ENCODE assay signal across 24 cellular contexts in genomic region chr6:168883410-168884049, GRCh38.
A peak's percentile ranks its signal among the peaks of the same experiment; 100 is the strongest.
DNase-seq lines count a peak whose midpoint lies in the region; ATAC-seq, FAIRE-seq and TF ChIP-seq lines count a peak whose summit lies in the region.
"Had no signal": no experiment of that assay in that cellular context is flagged by ENCODE, and none has a peak within 500 bp of the region (broad histone marks: within the 10 kb centered on the region; RNA-seq: fewer than 3 reads in every experiment).

No MANE protein-coding gene starts in this region.

- H4K20me1 ChIP-seq in BLaER1 treated with 17β-estradiol and CSF1 and Interleukin-3, amounts not matched to agents 10 nM and 100 nM, result peaks cover 0 to 6% (median 0%) of the 10 kb centered on the region in 11 experiments; a peak in 1 of 22 replicates

- H3K36me3 ChIP-seq in BLaER1 treated with 17β-estradiol and CSF1 and Interleukin-3, amounts not matched to agents 10 nM and 100 nM, result no peaks in the 10 kb centered on the region
- H3K36me3 ChIP-seq: neural progenitor cell, tibial artery had no signal

- no peaks in the 10 kb centered on the region for H3K27me3 ChIP-seq in BLaER1 treated with 17β-estradiol and CSF1 and Interleukin-3, amounts not matched to agents 10 nM and 100 nM

- no peak for FAIRE-seq in H54 (lab: Jason Lieb, UNC)
- FAIRE-seq: A549, colon, GM12891, islet of Langerhans, RCC 7860 had no signal

- no peak for ATAC-seq in T-helper 17 cell
- ATAC-seq in naive B cell (ENCODE audit: low read depth in 2 of 2), result no peak

- peaks cover 0 to 8% (median 6%) of the 10 kb centered on the region in 10 experiments; a peak in 13 of 20 replicates for H3K4me1 ChIP-seq in BLaER1 treated with 17β-estradiol and CSF1 and Interleukin-3, amounts not matched to agents 10 nM and 100 nM
- H3K4me1 ChIP-seq: A549, neural progenitor cell had no signal

- TF ChIP-seq POLR2A in H54 (IDR thresholded peaks at IDR 0.05; ENCODE audit: low read depth, low read length), result no peak

- H3K9ac ChIP-seq in BLaER1 treated with 17β-estradiol and CSF1 and Interleukin-3, amounts not matched to agents 10 nM and 100 nM, result no peak overlapping the region
- H3K9ac ChIP-seq: neural progenitor cell had no signal

- no peaks in the 10 kb centered on the region for H3K36me3 Mint-ChIP-seq in activated CD4-positive, alpha-beta memory T cell treated with anti-CD3 and anti-CD28 coated beads, Interleukin-2, amount 10 ng/mL, durations not matched to agents 7 days and 5 days (ENCODE audit: low read depth)
- no peaks in the 10 kb centered on the region for H3K36me3 Mint-ChIP-seq in activated CD4-positive, alpha-beta memory T cell treated with anti-CD3 and anti-CD28 coated beads for 36 hours
- H3K36me3 Mint-ChIP-seq in T-helper 17 cell (ENCODE audit: low read depth) (no peaks in the 10 kb centered on the region), naive B cell (no peaks in the 10 kb centered on the region)
- H3K36me3 Mint-ChIP-seq: neural progenitor cell, WTC11 had no signal

- H3K4me3 ChIP-seq in BLaER1 treated with 17β-estradiol and CSF1 and Interleukin-3, amounts not matched to agents 10 nM and 100 nM, result no peak overlapping the region
- H3K4me3 ChIP-seq: A549, neural progenitor cell had no signal

- H3K4me1 Mint-ChIP-seq in activated CD4-positive, alpha-beta memory T cell treated with anti-CD3 and anti-CD28 coated beads, Interleukin-2, amount 10 ng/mL, durations not matched to agents 7 days and 5 days, result peaks cover 10% of the 10 kb centered on the region
- peaks cover 12% of the 10 kb centered on the region for H3K4me1 Mint-ChIP-seq in activated CD4-positive, alpha-beta memory T cell treated with anti-CD3 and anti-CD28 coated beads for 36 hours (ENCODE audit: low read depth)
- H3K4me1 Mint-ChIP-seq in T-helper 17 cell, result peaks cover 10% of the 10 kb centered on the region
- H3K4me1 Mint-ChIP-seq in naive B cell, result peaks cover 6 to 9% (median 8%) of the 10 kb centered on the region in 3 donors
- H3K4me1 Mint-ChIP-seq: neural progenitor cell had no signal

- CTCF ChIA-PET in activated CD4-positive, alpha-beta memory T cell treated with anti-CD3 and anti-CD28 coated beads, Interleukin-2, amount 10 ng/mL, durations not matched to agents 7 days and 5 days (lab: Charles Lee), result interaction anchor here (1.9 kb wide), 1 partner anchor 513 kb away, joined by 8 read pairs; no protein-coding TSS in a partner anchor
- CTCF ChIA-PET in activated CD4-positive, alpha-beta memory T cell treated with anti-CD3 and anti-CD28 coated beads for 36 hours (lab: Charles Lee), result interaction anchor here (1.2 kb wide), 1 partner anchor 513 kb away, joined by 8 read pairs; no protein-coding TSS in a partner anchor

- no peak for DNase-seq in activated CD4-positive, alpha-beta memory T cell treated with anti-CD3 and anti-CD28 coated beads, Interleukin-2, amount 10 ng/mL, durations not matched to agents 7 days and 5 days
- DNase-seq in activated CD4-positive, alpha-beta memory T cell treated with anti-CD3 and anti-CD28 coated beads for 36 hours, result no peak
- DNase-seq in T-helper 17 cell, result no peak
- no peak for DNase-seq in naive B cell
- DNase-seq in NCI-H524 treated with DMSO at 0.1 percent for 48 hours (lab: John Stamatoyannopoulos, UW), result no peak
- no peak for DNase-seq in SIG-M5 treated with dmso at 0.1 percent for 504 hours (lab: John Stamatoyannopoulos, UW; ENCODE audit: unreplicated experiment)
- DNase-seq in H54 (ENCODE audit: insufficient read length, low spot score), result no peak
- DNase-seq: activated CD4-positive, alpha-beta T cell treated with anti-CD3 and anti-CD28 coated beads, Interleukin-2, amount 50 U/mL, for 48 hours; activated naive CD4-positive, alpha-beta T cell treated with Interleukin-2 at 50 U/mL for 16 hours; effector CD4-positive, alpha-beta T cell; NCI-H146; NCI-H2107; NCI-H345; right cardiac atrium; SHP77 treated with DMSO at 0.1 percent for 48 hours; tibial artery had no signal

- intact Hi-C loops in activated CD4-positive, alpha-beta memory T cell treated with anti-CD3 and anti-CD28 coated beads for 36 hours (cut with micrococcal nuclease), result no loop called here

- no peak overlapping the region for H3K4me3 Mint-ChIP-seq in activated CD4-positive, alpha-beta memory T cell treated with anti-CD3 and anti-CD28 coated beads, Interleukin-2, amount 10 ng/mL, durations not matched to agents 7 days and 5 days
- no peak overlapping the region for H3K4me3 Mint-ChIP-seq in activated CD4-positive, alpha-beta memory T cell treated with anti-CD3 and anti-CD28 coated beads for 36 hours
- H3K4me3 Mint-ChIP-seq in T-helper 17 cell (peak overlapping the region; percentile 86), naive B cell (peak overlapping the region in 6 of 8 donors; percentile 78 to 92 (median 90))
- H3K4me3 Mint-ChIP-seq: neural progenitor cell, WTC11 had no signal

- peak overlapping the region; percentile 87 for H3K27ac Mint-ChIP-seq in activated CD4-positive, alpha-beta memory T cell treated with anti-CD3 and anti-CD28 coated beads, Interleukin-2, amount 10 ng/mL, durations not matched to agents 7 days and 5 days
- no peak overlapping the region for H3K27ac Mint-ChIP-seq in activated CD4-positive, alpha-beta memory T cell treated with anti-CD3 and anti-CD28 coated beads for 36 hours
- H3K27ac Mint-ChIP-seq in T-helper 17 cell (peak overlapping the region; percentile 92), naive B cell (no peak overlapping the region)
- H3K27ac Mint-ChIP-seq: neural progenitor cell, WTC11 had no signal

- peaks cover 8% of the 10 kb centered on the region for H3K27me3 Mint-ChIP-seq in activated CD4-positive, alpha-beta memory T cell treated with anti-CD3 and anti-CD28 coated beads, Interleukin-2, amount 10 ng/mL, durations not matched to agents 7 days and 5 days
- H3K27me3 Mint-ChIP-seq in activated CD4-positive, alpha-beta memory T cell treated with anti-CD3 and anti-CD28 coated beads for 36 hours, result no peaks in the 10 kb centered on the region
- H3K27me3 Mint-ChIP-seq in T-helper 17 cell (no peaks in the 10 kb centered on the region), naive B cell (peaks cover 3 to 10% (median 7%) of the 10 kb centered on the region in 3 donors)

- peak overlapping the region in 10 of 11 experiments; percentile 59 to 81 (median 72); a peak in 16 of 22 replicates for H3K4me2 ChIP-seq in BLaER1 treated with 17β-estradiol and CSF1 and Interleukin-3, amounts not matched to agents 10 nM and 100 nM
- H3K4me2 ChIP-seq: neural progenitor cell had no signal

- H3K9me3 Mint-ChIP-seq in activated CD4-positive, alpha-beta memory T cell treated with anti-CD3 and anti-CD28 coated beads, Interleukin-2, amount 10 ng/mL, durations not matched to agents 7 days and 5 days, result no peaks in the 10 kb centered on the region
- no peaks in the 10 kb centered on the region for H3K9me3 Mint-ChIP-seq in activated CD4-positive, alpha-beta memory T cell treated with anti-CD3 and anti-CD28 coated beads for 36 hours
- H3K9me3 Mint-ChIP-seq in naive B cell, result no peaks in the 10 kb centered on the region
- H3K9me3 Mint-ChIP-seq: neural progenitor cell, WTC11 had no signal

- POLR2A ChIA-PET in activated CD4-positive, alpha-beta memory T cell treated with anti-CD3 and anti-CD28 coated beads, Interleukin-2, amount 10 ng/mL, durations not matched to agents 7 days and 5 days (lab: Charles Lee), result no interaction called here
- POLR2A ChIA-PET in activated CD4-positive, alpha-beta memory T cell treated with anti-CD3 and anti-CD28 coated beads for 36 hours (lab: Charles Lee), result no interaction called here

- no peaks in the 10 kb centered on the region for H3K9me3 ChIP-seq in BLaER1 treated with 17β-estradiol and CSF1 and Interleukin-3, amounts not matched to agents 10 nM and 100 nM (replicated peaks in 1 of 11)
- no peaks in the 10 kb centered on the region for H3K9me3 ChIP-seq in T-helper 17 cell (ENCODE audit: control insufficient read depth, low read length, poor library complexity, severe bottlenecking)
- H3K9me3 ChIP-seq: A549, tibial artery had no signal

- H3K27ac ChIP-seq in BLaER1 treated with 17β-estradiol and CSF1 and Interleukin-3, amounts not matched to agents 10 nM and 100 nM, result no peak overlapping the region
- H3K27ac ChIP-seq: A549, neural progenitor cell, tibial artery had no signal

Comparison
In these comparisons a context has a peak if more than half of its experiments do, and no peak if none do; other contexts are left out.
1. H3K27ac Mint-ChIP-seq: peak in activated CD4-positive, alpha-beta memory T cell treated with anti-CD3 and anti-CD28 coated beads, Interleukin-2, amount 10 ng/mL, durations not matched to agents 7 days and 5 days (single experiment) and T-helper 17 cell (single experiment); none in activated CD4-positive, alpha-beta memory T cell treated with anti-CD3 and anti-CD28 coated beads for 36 hours (single experiment) and naive B cell (0 of 6).
2. H3K4me3 Mint-ChIP-seq: peak in T-helper 17 cell (single experiment) and naive B cell (6 of 8); none in activated CD4-positive, alpha-beta memory T cell treated with anti-CD3 and anti-CD28 coated beads, Interleukin-2, amount 10 ng/mL, durations not matched to agents 7 days and 5 days (single experiment) and activated CD4-positive, alpha-beta memory T cell treated with anti-CD3 and anti-CD28 coated beads for 36 hours (single experiment).